ENCODE assay signal across 19 cellular contexts in the genomic region with DNA sequence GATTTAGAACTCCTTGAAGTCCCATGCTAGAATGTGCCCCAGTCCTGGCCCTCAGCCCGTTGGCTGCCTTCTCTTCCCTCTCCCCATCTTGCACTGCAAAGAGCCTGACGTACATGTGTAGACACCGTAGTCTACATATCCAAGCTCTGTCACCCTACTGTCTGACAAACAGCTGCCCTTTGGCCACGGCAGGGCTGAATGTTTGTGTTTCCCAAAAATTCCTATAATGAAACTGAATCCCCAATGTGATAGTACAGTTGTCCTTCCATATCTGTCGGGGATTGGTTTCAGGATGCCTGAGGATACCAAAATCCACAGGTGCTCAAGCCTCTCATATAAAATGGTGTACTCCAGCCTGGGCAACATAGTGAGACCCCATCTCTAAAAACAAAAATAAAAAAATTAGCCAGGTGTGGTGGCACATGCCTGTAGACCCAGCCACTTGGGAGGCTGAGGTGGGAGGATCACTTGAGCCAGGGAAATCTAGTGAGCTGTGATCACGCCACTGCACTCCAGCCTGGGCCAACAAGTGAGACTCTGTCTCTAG.
"Had no signal": no experiment of that assay in that cellular context is flagged by ENCODE, and none has a peak within 500 bp of the region (broad histone marks: within the 10 kb centered on the region; RNA-seq: fewer than 3 reads in every experiment).

No MANE protein-coding gene starts in this region.

- H3K9me3 ChIP-seq: left ventricle myocardium inferior, lower lobe of right lung, neutrophil, right atrium auricular region, suprapubic skin, thyroid gland had no signal

- H3K36me3 ChIP-seq: neutrophil, thyroid gland had no signal

- H3K27me3 ChIP-seq: foreskin keratinocyte, neutrophil, right atrium auricular region, suprapubic skin, thyroid gland had no signal

- ATAC-seq: foreskin keratinocyte; lower lobe of right lung; naive thymus-derived CD4-positive, alpha-beta T cell; stimulated activated effector memory CD8-positive, alpha-beta T cell treated with anti-CD3 and anti-CD28 coated beads, Interleukin-12 subunit alpha, Interleukin-12 subunit beta, amount 100 ng/mL, for 72 hours; stimulated activated naive CD8-positive, alpha-beta T cell treated with anti-CD3 and anti-CD28 coated beads, Interleukin-15, Interleukin-2, amounts not matched to agents 100 U/mL and 50 U/mL, for 24 hours had no signal

- H3K4me3 ChIP-seq: coronary artery, left ventricle myocardium inferior, lower lobe of right lung, right atrium auricular region, suprapubic skin, thyroid gland had no signal

- H3K4me1 ChIP-seq: foreskin keratinocyte, lower lobe of right lung, right atrium auricular region, suprapubic skin had no signal

- H3K27ac ChIP-seq: coronary artery, foreskin keratinocyte, left ventricle myocardium inferior, lower lobe of right lung, neutrophil, right atrium auricular region, suprapubic skin had no signal

- DNase-seq: effector CD4-positive, alpha-beta T cell; endodermal cell; erythroblast; foreskin keratinocyte; immature natural killer cell; left ventricle myocardium inferior; lower lobe of right lung; midbrain; naive thymus-derived CD4-positive, alpha-beta T cell; posterior cingulate gyrus; stimulated activated CD4-positive, alpha-beta T cell treated with anti-CD3 and anti-CD28 coated beads, Interleukin-4, amount 100 ng/mL, for 1 hour; stimulated activated CD8-positive, alpha-beta memory T cell treated with anti-CD3 and anti-CD28 coated beads, Interleukin-4, amount 100 ng/mL, for 48 hours; stimulated activated naive CD8-positive, alpha-beta T cell treated with anti-CD3 and anti-CD28 coated beads, Interleukin-15, Interleukin-2, amounts not matched to agents 100 U/mL and 50 U/mL, for 24 hours; thyroid gland had no signal
